Comparison of ENCODE assay signal across 1 cellular context in genomic region chr11:560305-561147, GRCh38.
A peak's percentile ranks its signal among the peaks of the same experiment; 100 is the strongest.
TF ChIP-seq lines count a peak whose summit lies in the region.

A gene with protein sequence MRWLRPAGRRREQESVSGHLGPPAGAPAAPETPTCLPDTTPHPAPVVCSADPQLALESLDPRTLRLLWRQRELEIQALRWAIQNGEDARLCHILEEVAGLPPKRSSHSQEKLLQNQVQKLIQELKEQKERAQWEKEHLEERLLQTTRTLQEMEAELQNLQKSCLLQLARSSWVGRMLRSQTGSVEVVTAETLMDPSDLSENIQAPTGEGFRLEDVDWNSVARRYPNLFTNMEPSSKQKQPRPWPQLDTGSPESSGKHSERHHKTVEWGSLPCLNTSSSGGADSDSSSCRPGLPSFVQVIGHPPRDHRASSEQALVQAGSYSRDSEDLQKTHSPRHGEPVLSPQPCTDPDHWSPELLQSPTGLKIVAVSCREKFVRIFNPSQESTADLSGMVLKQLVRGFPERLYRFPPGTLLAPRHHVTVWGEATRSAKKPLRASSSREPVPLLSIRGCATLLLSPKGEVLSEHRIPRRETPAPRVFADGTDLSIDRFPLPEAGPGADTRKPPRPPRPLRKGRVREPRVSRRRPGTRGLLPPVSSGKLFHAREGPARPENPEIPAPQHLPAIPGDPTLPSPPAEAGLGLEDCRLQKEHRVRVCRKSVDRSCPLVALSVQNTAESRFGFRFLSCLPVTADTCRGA (minus strand): TSS chr11:560738. CDS start chr11:560716, 22 bp downstream.
Gene RASSF7 (plus strand): TSS chr11:560970. CDS start chr11:561769, 799 bp downstream.

TF ChIP-seq in K562, 482 proteins besides CTCF, POLR2A, EP300 and RAD21 (continued from another document and continues in another):
- TF ChIP-seq HMGXB4 (CRISPR knock-in tag; IDR thresholded peaks at IDR 0.05) (no peak; the same call in 1 of the 2 replicates), ZC3H11A (IDR thresholded peaks at IDR 0.05; ENCODE audit: low read depth, low read length) (no peak), ZNF217 (CRISPR knock-in tag; IDR thresholded peaks at IDR 0.05) (no peak), YY1 (IDR thresholded peaks at IDR 0.05; ENCODE audit: borderline replicate concordance in 1 of 3, control insufficient read depth in 1 of 3, extremely low read depth in 1 of 3, insufficient read depth in 3 of 3, insufficient read length in 1 of 3, insufficient replicate concordance in 2 of 3, low read depth in 1 of 3, low read length in 2 of 3) (peak in 1 of 3 experiments; percentile 11), RNF2 (IDR thresholded peaks at IDR 0.05) (no peak), TAF9B (IDR thresholded peaks at IDR 0.05; ENCODE audit: partially characterized antibody) (no peak), ZNF408 (CRISPR knock-in tag; IDR thresholded peaks at IDR 0.05; ENCODE audit: low read depth) (no peak), ZNF668 (CRISPR knock-in tag; IDR thresholded peaks at IDR 0.05) (no peak), NONO (IDR thresholded peaks at IDR 0.05; ENCODE audit: low read depth in 2 of 2, low read length in 1 of 2) (peak in 1 of 2 experiments; percentile 90; a peak in 2 of 4 replicates), ZNF780A (CRISPR knock-in tag; IDR thresholded peaks at IDR 0.05) (no peak), KLF1 (tag; IDR thresholded peaks at IDR 0.05) (no peak), EWSR1 (IDR thresholded peaks at IDR 0.05; ENCODE audit: borderline replicate concordance, low read depth, partially characterized antibody) (no peak), ARNT (IDR thresholded peaks at IDR 0.05) (no peak), ZNF766 (CRISPR knock-in tag; conservative IDR thresholded peaks at IDR 0.05) (no peak), STAT5A (IDR thresholded peaks at IDR 0.05; ENCODE audit: borderline replicate concordance, low read length) (no peak), ZNF23 (CRISPR knock-in tag; IDR thresholded peaks at IDR 0.05) (no peak), MAZ (CRISPR knock-in tag; conservative IDR thresholded peaks at IDR 0.05 in 1 of 2, IDR thresholded peaks at IDR 0.05 in 1 of 2) (peak; percentile 91), WHSC1 (IDR thresholded peaks at IDR 0.05; ENCODE audit: low read length) (no peak), SREBF2 (CRISPR knock-in tag; IDR thresholded peaks at IDR 0.05) (no peak), ZNF175 (CRISPR knock-in tag; IDR thresholded peaks at IDR 0.05; ENCODE audit: low read depth) (no peak), ZNF134 (CRISPR knock-in tag; conservative IDR thresholded peaks at IDR 0.05) (no peak), ZNF124 (CRISPR knock-in tag; IDR thresholded peaks at IDR 0.05) (no peak), RFX5 (IDR thresholded peaks at IDR 0.05; ENCODE audit: low read depth, low read length) (no peak), RAD51 (IDR thresholded peaks at IDR 0.05; ENCODE audit: borderline replicate concordance, low read depth) (no peak), ZNF699 (CRISPR knock-in tag; IDR thresholded peaks at IDR 0.05; ENCODE audit: insufficient replicate concordance) (no peak), MGA (IDR thresholded peaks at IDR 0.05) (no peak), NCOA2 (IDR thresholded peaks at IDR 0.05; ENCODE audit: partially characterized antibody in 2 of 2) (no peak), FOS (IDR thresholded peaks at IDR 0.05; ENCODE audit: extremely low read depth, insufficient read length) (peak; percentile 97), CEBPG (CRISPR knock-in tag; IDR thresholded peaks at IDR 0.05) (no peak), CEBPG (tag; conservative IDR thresholded peaks at IDR 0.05 in 1 of 2, IDR thresholded peaks at IDR 0.05 in 1 of 2) (no peak), ZNF121 (CRISPR knock-in tag; conservative IDR thresholded peaks at IDR 0.05) (no peak)
- TF ChIP-seq, protein P1, sequence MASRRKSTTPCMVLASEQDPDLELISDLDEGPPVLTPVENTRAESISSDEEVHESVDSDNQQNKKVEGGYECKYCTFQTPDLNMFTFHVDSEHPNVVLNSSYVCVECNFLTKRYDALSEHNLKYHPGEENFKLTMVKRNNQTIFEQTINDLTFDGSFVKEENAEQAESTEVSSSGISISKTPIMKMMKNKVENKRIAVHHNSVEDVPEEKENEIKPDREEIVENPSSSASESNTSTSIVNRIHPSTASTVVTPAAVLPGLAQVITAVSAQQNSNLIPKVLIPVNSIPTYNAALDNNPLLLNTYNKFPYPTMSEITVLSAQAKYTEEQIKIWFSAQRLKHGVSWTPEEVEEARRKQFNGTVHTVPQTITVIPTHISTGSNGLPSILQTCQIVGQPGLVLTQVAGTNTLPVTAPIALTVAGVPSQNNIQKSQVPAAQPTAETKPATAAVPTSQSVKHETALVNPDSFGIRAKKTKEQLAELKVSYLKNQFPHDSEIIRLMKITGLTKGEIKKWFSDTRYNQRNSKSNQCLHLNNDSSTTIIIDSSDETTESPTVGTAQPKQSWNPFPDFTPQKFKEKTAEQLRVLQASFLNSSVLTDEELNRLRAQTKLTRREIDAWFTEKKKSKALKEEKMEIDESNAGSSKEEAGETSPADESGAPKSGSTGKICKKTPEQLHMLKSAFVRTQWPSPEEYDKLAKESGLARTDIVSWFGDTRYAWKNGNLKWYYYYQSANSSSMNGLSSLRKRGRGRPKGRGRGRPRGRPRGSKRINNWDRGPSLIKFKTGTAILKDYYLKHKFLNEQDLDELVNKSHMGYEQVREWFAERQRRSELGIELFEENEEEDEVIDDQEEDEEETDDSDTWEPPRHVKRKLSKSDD (conservative IDR thresholded peaks at IDR 0.05; ENCODE audit: low read length) = no peak
- TF ChIP-seq, protein P2, sequence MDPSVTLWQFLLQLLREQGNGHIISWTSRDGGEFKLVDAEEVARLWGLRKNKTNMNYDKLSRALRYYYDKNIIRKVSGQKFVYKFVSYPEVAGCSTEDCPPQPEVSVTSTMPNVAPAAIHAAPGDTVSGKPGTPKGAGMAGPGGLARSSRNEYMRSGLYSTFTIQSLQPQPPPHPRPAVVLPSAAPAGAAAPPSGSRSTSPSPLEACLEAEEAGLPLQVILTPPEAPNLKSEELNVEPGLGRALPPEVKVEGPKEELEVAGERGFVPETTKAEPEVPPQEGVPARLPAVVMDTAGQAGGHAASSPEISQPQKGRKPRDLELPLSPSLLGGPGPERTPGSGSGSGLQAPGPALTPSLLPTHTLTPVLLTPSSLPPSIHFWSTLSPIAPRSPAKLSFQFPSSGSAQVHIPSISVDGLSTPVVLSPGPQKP (CRISPR knock-in tag; IDR thresholded peaks at IDR 0.05) = no peak
- TF ChIP-seq, protein P3, sequence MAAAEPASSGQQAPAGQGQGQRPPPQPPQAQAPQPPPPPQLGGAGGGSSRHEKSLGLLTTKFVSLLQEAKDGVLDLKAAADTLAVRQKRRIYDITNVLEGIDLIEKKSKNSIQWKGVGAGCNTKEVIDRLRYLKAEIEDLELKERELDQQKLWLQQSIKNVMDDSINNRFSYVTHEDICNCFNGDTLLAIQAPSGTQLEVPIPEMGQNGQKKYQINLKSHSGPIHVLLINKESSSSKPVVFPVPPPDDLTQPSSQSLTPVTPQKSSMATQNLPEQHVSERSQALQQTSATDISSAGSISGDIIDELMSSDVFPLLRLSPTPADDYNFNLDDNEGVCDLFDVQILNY (CRISPR knock-in tag; IDR thresholded peaks at IDR 0.05) = no peak
- TF ChIP-seq, protein P4, sequence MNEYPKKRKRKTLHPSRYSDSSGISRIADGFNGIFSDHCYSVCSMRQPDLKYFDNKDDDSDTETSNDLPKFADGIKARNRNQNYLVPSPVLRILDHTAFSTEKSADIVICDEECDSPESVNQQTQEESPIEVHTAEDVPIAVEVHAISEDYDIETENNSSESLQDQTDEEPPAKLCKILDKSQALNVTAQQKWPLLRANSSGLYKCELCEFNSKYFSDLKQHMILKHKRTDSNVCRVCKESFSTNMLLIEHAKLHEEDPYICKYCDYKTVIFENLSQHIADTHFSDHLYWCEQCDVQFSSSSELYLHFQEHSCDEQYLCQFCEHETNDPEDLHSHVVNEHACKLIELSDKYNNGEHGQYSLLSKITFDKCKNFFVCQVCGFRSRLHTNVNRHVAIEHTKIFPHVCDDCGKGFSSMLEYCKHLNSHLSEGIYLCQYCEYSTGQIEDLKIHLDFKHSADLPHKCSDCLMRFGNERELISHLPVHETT (CRISPR knock-in tag; conservative IDR thresholded peaks at IDR 0.05 in 1 of 2, IDR thresholded peaks at IDR 0.05 in 1 of 2) = no peak; a peak in 1 of 4 replicates
